In the genomic region with DNA sequence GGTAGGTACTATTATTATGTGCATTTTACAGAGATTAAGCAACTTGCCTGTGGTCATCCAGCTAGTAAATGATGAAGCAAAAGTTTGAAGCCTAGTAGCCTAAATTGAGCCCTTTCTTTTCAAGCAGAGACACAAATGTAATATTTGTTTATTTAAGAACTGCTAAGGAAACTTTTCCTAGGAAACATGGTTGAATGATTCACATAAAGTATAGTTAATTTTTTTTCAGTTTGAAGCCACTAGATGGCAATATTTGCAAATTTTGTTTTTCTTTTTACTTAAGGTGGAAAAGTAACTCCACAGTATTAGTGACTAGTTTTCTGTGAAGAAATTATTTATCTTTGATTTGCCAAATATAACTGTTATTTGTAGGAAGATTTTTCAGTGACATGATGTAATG, we compare ENCODE assay signal across 2 cellular contexts.
TF ChIP-seq lines count a peak whose summit lies in the region.

No MANE protein-coding gene starts in this region.

TF ChIP-seq in HepG2, 621 proteins besides CTCF, POLR2A, EP300 and RAD21 (continued from another document):
- TF ChIP-seq, protein P1, sequence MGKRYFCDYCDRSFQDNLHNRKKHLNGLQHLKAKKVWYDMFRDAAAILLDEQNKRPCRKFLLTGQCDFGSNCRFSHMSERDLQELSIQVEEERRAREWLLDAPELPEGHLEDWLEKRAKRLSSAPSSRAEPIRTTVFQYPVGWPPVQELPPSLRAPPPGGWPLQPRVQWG (CRISPR knock-in tag; IDR thresholded peaks at IDR 0.05; ENCODE audit: borderline replicate concordance, low read depth): no peak
- TF ChIP-seq STAG1 (CRISPR knock-in tag; IDR thresholded peaks at IDR 0.05): peak; percentile 81
- TF ChIP-seq, protein P2, sequence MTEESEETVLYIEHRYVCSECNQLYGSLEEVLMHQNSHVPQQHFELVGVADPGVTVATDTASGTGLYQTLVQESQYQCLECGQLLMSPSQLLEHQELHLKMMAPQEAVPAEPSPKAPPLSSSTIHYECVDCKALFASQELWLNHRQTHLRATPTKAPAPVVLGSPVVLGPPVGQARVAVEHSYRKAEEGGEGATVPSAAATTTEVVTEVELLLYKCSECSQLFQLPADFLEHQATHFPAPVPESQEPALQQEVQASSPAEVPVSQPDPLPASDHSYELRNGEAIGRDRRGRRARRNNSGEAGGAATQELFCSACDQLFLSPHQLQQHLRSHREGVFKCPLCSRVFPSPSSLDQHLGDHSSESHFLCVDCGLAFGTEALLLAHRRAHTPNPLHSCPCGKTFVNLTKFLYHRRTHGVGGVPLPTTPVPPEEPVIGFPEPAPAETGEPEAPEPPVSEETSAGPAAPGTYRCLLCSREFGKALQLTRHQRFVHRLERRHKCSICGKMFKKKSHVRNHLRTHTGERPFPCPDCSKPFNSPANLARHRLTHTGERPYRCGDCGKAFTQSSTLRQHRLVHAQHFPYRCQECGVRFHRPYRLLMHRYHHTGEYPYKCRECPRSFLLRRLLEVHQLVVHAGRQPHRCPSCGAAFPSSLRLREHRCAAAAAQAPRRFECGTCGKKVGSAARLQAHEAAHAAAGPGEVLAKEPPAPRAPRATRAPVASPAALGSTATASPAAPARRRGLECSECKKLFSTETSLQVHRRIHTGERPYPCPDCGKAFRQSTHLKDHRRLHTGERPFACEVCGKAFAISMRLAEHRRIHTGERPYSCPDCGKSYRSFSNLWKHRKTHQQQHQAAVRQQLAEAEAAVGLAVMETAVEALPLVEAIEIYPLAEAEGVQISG (CRISPR knock-in tag; IDR thresholded peaks at IDR 0.05): no peak
- no peak for TF ChIP-seq ZNF274 (CRISPR knock-in tag; IDR thresholded peaks at IDR 0.05)
- TF ChIP-seq ZNF782 (CRISPR knock-in tag; IDR thresholded peaks at IDR 0.05; ENCODE audit: borderline replicate concordance): no peak
- TF ChIP-seq, protein P3, sequence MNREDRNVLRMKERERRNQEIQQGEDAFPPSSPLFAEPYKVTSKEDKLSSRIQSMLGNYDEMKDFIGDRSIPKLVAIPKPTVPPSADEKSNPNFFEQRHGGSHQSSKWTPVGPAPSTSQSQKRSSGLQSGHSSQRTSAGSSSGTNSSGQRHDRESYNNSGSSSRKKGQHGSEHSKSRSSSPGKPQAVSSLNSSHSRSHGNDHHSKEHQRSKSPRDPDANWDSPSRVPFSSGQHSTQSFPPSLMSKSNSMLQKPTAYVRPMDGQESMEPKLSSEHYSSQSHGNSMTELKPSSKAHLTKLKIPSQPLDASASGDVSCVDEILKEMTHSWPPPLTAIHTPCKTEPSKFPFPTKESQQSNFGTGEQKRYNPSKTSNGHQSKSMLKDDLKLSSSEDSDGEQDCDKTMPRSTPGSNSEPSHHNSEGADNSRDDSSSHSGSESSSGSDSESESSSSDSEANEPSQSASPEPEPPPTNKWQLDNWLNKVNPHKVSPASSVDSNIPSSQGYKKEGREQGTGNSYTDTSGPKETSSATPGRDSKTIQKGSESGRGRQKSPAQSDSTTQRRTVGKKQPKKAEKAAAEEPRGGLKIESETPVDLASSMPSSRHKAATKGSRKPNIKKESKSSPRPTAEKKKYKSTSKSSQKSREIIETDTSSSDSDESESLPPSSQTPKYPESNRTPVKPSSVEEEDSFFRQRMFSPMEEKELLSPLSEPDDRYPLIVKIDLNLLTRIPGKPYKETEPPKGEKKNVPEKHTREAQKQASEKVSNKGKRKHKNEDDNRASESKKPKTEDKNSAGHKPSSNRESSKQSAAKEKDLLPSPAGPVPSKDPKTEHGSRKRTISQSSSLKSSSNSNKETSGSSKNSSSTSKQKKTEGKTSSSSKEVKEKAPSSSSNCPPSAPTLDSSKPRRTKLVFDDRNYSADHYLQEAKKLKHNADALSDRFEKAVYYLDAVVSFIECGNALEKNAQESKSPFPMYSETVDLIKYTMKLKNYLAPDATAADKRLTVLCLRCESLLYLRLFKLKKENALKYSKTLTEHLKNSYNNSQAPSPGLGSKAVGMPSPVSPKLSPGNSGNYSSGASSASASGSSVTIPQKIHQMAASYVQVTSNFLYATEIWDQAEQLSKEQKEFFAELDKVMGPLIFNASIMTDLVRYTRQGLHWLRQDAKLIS (CRISPR knock-in tag; IDR thresholded peaks at IDR 0.05): no peak
- TF ChIP-seq ZNF839 (CRISPR knock-in tag; IDR thresholded peaks at IDR 0.05; ENCODE audit: borderline replicate concordance): no peak
- TF ChIP-seq SCMH1 (CRISPR knock-in tag; IDR thresholded peaks at IDR 0.05; ENCODE audit: borderline replicate concordance): no peak
- no peak for TF ChIP-seq BRCA1 (CRISPR knock-in tag; IDR thresholded peaks at IDR 0.05)
- TF ChIP-seq CBX5 (CRISPR knock-in tag; IDR thresholded peaks at IDR 0.05; ENCODE audit: borderline replicate concordance): no peak
- no peak for TF ChIP-seq YY1 (IDR thresholded peaks at IDR 0.05; ENCODE audit: insufficient read depth, insufficient replicate concordance, low read depth, low read length)
- TF ChIP-seq SMC3 (IDR thresholded peaks at IDR 0.05; ENCODE audit: low read length): peak; percentile 15

TF ChIP-seq in WTC11, 78 proteins besides CTCF, POLR2A, EP300 and RAD21 (continued from another document):
- no peak for TF ChIP-seq RELA (CRISPR knock-in tag; IDR thresholded peaks at IDR 0.05; ENCODE audit: borderline replicate concordance)
